8 cellular contexts compared by ENCODE assay signal in the genomic region with DNA sequence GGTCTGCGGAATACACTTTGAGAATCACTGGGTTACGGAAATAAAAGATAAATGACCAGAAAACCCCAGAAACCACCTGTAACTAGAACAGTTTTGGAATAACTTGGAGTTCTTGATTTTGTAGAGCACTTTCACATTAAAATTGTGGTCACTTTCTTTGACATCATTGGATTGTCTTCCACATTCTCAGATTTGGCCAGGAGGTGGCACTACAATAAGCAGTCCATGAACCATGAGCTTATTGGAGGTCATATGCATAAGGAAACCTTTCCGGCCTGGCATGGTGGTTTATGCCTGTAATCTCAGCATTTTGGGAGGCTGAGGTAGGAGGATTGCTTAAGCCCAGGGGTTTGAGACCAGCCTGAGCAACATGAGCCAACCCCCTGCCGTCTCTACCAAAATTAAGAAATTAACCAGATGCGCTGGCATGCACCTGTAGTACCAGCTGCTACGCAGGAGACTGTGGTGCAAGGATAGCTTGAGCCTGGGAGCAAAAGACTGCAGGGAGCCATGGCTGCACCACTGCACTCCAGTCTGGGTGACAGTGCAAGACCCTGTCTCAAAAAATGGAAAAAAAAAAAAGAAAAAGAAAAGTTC.
A peak's percentile ranks its signal among the peaks of the same experiment; 100 is the strongest.
DNase-seq lines count a peak whose midpoint lies in the region.

No MANE protein-coding gene starts in this region.

- H3K4me1 Mint-ChIP-seq in activated naive CD8-positive, alpha-beta T cell treated with anti-CD3 and anti-CD28 coated beads for 36 hours = no peaks in the 10 kb centered on the region

- no peaks in the 10 kb centered on the region for H3K9me3 Mint-ChIP-seq in activated naive CD8-positive, alpha-beta T cell treated with anti-CD3 and anti-CD28 coated beads for 36 hours

- H3K4me3 Mint-ChIP-seq in activated naive CD8-positive, alpha-beta T cell treated with anti-CD3 and anti-CD28 coated beads for 36 hours = no peak overlapping the region

- no peaks in the 10 kb centered on the region for H3K36me3 ChIP-seq in H7 (replicated peaks; ENCODE audit: control insufficient read depth, insufficient read depth, low read length)

- no peak overlapping the region for H3K27ac Mint-ChIP-seq in activated naive CD8-positive, alpha-beta T cell treated with anti-CD3 and anti-CD28 coated beads for 36 hours

- H3K27me3 Mint-ChIP-seq in activated naive CD8-positive, alpha-beta T cell treated with anti-CD3 and anti-CD28 coated beads for 36 hours = peaks cover 4% of the 10 kb centered on the region

- no peaks in the 10 kb centered on the region for H3K36me3 Mint-ChIP-seq in activated naive CD8-positive, alpha-beta T cell treated with anti-CD3 and anti-CD28 coated beads for 36 hours

- no peak overlapping the region for H3K4me3 ChIP-seq in H7 (ENCODE audit: insufficient read depth, low read depth, low read length)

- H3K27me3 ChIP-seq in H7 (ENCODE audit: control insufficient read depth, insufficient read depth, low read length) = no peaks in the 10 kb centered on the region

- peak; percentile 15 to 27 for DNase-seq in activated CD4-positive, alpha-beta T cell treated with anti-CD3 and anti-CD28 coated beads for 24 hours (ENCODE audit: low read depth in 2 of 2)
- DNase-seq in activated CD4-positive, alpha-beta T cell treated with anti-CD3 and anti-CD28 coated beads for 1 hour = no peak
- DNase-seq in H7 (peak; percentile 6), NCI-H1694 treated with DMSO at 0.1 percent for 48 hours (lab: John Stamatoyannopoulos, UW) (peak; percentile 2), iPS-NIHi7 (ENCODE audit: extremely low spot score) (peak; percentile 51), GF-D8 (lab: John Stamatoyannopoulos, UW) (no peak)
- DNase-seq in activated naive CD8-positive, alpha-beta T cell treated with anti-CD3 and anti-CD28 coated beads for 36 hours = peak; percentile 16
- DNase-seq in stimulated activated CD8-positive, alpha-beta memory T cell treated with anti-CD3 and anti-CD28 coated beads, Interleukin-2, amount 100 ng/mL, for 48 hours (ENCODE audit: low read depth in 2 of 2) = peak; percentile 4 to 30

Comparison
In these comparisons a context has a peak if more than half of its experiments do, and no peak if none do; other contexts are left out.
1. DNase-seq: peak in activated CD4-positive, alpha-beta T cell treated with anti-CD3 and anti-CD28 coated beads for 24 hours (2 of 2), H7 (single experiment), NCI-H1694 treated with DMSO at 0.1 percent for 48 hours (single experiment), activated naive CD8-positive, alpha-beta T cell treated with anti-CD3 and anti-CD28 coated beads for 36 hours (single experiment), iPS-NIHi7 (single experiment) and stimulated activated CD8-positive, alpha-beta memory T cell treated with anti-CD3 and anti-CD28 coated beads, Interleukin-2, amount 100 ng/mL, for 48 hours (2 of 2); none in activated CD4-positive, alpha-beta T cell treated with anti-CD3 and anti-CD28 coated beads for 1 hour (single experiment) and GF-D8 (single experiment).